Comparison of ENCODE assay signal across 8 cellular contexts in genomic region chr19:39397360-39398296, GRCh38. TPM values are rescaled to one million over a fixed set of nuclear protein-coding genes. Genes with fewer than 3 reads are reported as not detected.
A peak's percentile ranks its signal among the peaks of the same experiment; 100 is the strongest.
DNase-seq lines count a peak whose midpoint lies in the region; ATAC-seq, FAIRE-seq and TF ChIP-seq lines count a peak whose summit lies in the region.

No MANE protein-coding gene starts in this region.

- no peak for FAIRE-seq in bronchial epithelial cell (lab: Jason Lieb, UNC)

- ATAC-seq in HG02870 (IDR thresholded peaks at IDR 0.05; ENCODE audit: unreplicated experiment) (peak; percentile 41), GM19467 (IDR thresholded peaks at IDR 0.05; ENCODE audit: unreplicated experiment) (no peak)

- peaks cover 10% of the 10 kb centered on the region for H3K36me3 ChIP-seq in bronchial epithelial cell (ENCODE audit: control insufficient read depth, insufficient read depth, low read length)
- H3K36me3 ChIP-seq in kidney epithelial cell (ENCODE audit: control insufficient read depth, insufficient read depth, low read length), result peaks cover 1% of the 10 kb centered on the region

- H3K27me3 ChIP-seq in bronchial epithelial cell (ENCODE audit: control insufficient read depth, insufficient read depth, low read length) (no peaks in the 10 kb centered on the region), kidney epithelial cell (ENCODE audit: control insufficient read depth, insufficient read depth, low read length) (no peaks in the 10 kb centered on the region)

- H3K4me3 ChIP-seq in bronchial epithelial cell (ENCODE audit: low read depth, low read length) (no peak overlapping the region), kidney epithelial cell (ENCODE audit: low read depth, low read length) (no peak overlapping the region)

- DNase-seq in EL (peak; percentile 82), NCI-H226 (peak; percentile 67), bronchial epithelial cell (ENCODE audit: low read depth) (peak; percentile 71), kidney epithelial cell (ENCODE audit: low read depth) (no peak)
- peak; percentile 89 to 96 (median 89) for DNase-seq in activated CD4-positive, CD25-positive, alpha-beta regulatory T cell (lab: John Stamatoyannopoulos, UW)
- DNase-seq in stimulated activated CD4-positive, alpha-beta T cell treated with anti-CD3 and anti-CD28 coated beads, Interleukin-1b, Interleukin-23, amount 100 ng/mL, for 1 hour (ENCODE audit: low read depth in 2 of 2), result peak; percentile 91 to 96

- TF ChIP-seq CTCF in bronchial epithelial cell (IDR thresholded peaks at IDR 0.05; ENCODE audit: insufficient read depth, low read length, severe bottlenecking), result peak; percentile 100
- TF ChIP-seq CTCF in kidney epithelial cell (IDR thresholded peaks at IDR 0.05; ENCODE audit: insufficient read depth, low read length, poor library complexity, severe bottlenecking), result peak; percentile 97

RNA-seq across cellular contexts. Expression of gene MED29, which starts 6.5 kb away (rescaled TPM):
- total RNA-seq in bronchial epithelial cell (6.8 and 7.7 TPM in 2 replicates), kidney epithelial cell (22.8 and 28.6 TPM in 2 replicates)

RNA-seq across cellular contexts. Expression of gene PAF1, which starts 6.7 kb away (rescaled TPM):
- 31.6 and 59.9 TPM in 2 replicates for total RNA-seq in bronchial epithelial cell
- total RNA-seq in kidney epithelial cell, result 37.8 and 44.6 TPM in 2 replicates

RNA-seq across cellular contexts. Expression of gene ZFP36, which starts 9.0 kb away (rescaled TPM):
- total RNA-seq in bronchial epithelial cell (3.4 and 5.0 TPM in 2 replicates), kidney epithelial cell (7.5 and 12.4 TPM in 2 replicates)

RNA-seq across cellular contexts. Expression of gene PLEKHG2, which starts 14.8 kb away (rescaled TPM):
- 3.3 and 5.3 TPM in 2 replicates for total RNA-seq in bronchial epithelial cell
- 22.8 and 46.9 TPM in 2 replicates for total RNA-seq in kidney epithelial cell

RNA-seq across cellular contexts. Expression of gene RPS16, which starts 38.1 kb away (rescaled TPM):
- total RNA-seq in bronchial epithelial cell (75.3 and 94.3 TPM in 2 replicates), kidney epithelial cell (1,721 and 2,288 TPM in 2 replicates)
